ENCODE assay signal across 1 cellular context in genomic region chr2:157413342-157414035, GRCh38.
TF ChIP-seq lines count a peak whose summit lies in the region.

No MANE protein-coding gene starts in this region.

TF ChIP-seq in GM12878, 131 proteins besides CTCF, POLR2A, EP300 and RAD21 (continued from another document and continues in another):
- TF ChIP-seq, protein P1, sequence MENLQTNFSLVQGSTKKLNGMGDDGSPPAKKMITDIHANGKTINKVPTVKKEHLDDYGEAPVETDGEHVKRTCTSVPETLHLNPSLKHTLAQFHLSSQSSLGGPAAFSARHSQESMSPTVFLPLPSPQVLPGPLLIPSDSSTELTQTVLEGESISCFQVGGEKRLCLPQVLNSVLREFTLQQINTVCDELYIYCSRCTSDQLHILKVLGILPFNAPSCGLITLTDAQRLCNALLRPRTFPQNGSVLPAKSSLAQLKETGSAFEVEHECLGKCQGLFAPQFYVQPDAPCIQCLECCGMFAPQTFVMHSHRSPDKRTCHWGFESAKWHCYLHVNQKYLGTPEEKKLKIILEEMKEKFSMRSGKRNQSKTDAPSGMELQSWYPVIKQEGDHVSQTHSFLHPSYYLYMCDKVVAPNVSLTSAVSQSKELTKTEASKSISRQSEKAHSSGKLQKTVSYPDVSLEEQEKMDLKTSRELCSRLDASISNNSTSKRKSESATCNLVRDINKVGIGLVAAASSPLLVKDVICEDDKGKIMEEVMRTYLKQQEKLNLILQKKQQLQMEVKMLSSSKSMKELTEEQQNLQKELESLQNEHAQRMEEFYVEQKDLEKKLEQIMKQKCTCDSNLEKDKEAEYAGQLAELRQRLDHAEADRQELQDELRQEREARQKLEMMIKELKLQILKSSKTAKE (IDR thresholded peaks at IDR 0.05; ENCODE audit: low read depth, poor library complexity, severe bottlenecking) = peak; percentile 94
- TF ChIP-seq RELA (IDR thresholded peaks at IDR 0.05; ENCODE audit: borderline replicate concordance, partially characterized antibody) (peak; percentile 40), BMI1 (IDR thresholded peaks at IDR 0.05; ENCODE audit: borderline replicate concordance) (peak; percentile 56; the same call in 1 of the 2 replicates), BHLHE40 (IDR thresholded peaks at IDR 0.05; ENCODE audit: borderline replicate concordance in 1 of 2, low read depth in 2 of 2, low read length in 1 of 2) (peak; percentile 62 to 67; a peak in 2 of 4 replicates), TCF7 (IDR thresholded peaks at IDR 0.05; ENCODE audit: borderline replicate concordance) (no peak; the same call in 1 of the 2 replicates), ZNF622 (IDR thresholded peaks at IDR 0.05) (no peak), CBX5 (IDR thresholded peaks at IDR 0.05; ENCODE audit: low read depth) (peak; percentile 84; the same call in 1 of the 2 replicates), RELB (IDR thresholded peaks at IDR 0.05; ENCODE audit: low read depth) (peak; percentile 64; the same call in 1 of the 2 replicates), ZNF207 (IDR thresholded peaks at IDR 0.05; ENCODE audit: borderline replicate concordance) (0 out of 2 replicates have a peak, but pooled peaks have one; percentile 2), BACH1 (IDR thresholded peaks at IDR 0.05; ENCODE audit: borderline replicate concordance) (peak; percentile 64; the same call in 1 of the 2 replicates), ZBED1 (IDR thresholded peaks at IDR 0.05; ENCODE audit: borderline replicate concordance) (peak; percentile 92; the same call in 1 of the 2 replicates), NFIC (IDR thresholded peaks at IDR 0.05; ENCODE audit: low read depth, low read length) (peak; percentile 93), ZNF384 (IDR thresholded peaks at IDR 0.05; ENCODE audit: borderline replicate concordance, low read depth, low read length) (peak; percentile 79), FOXK2 (IDR thresholded peaks at IDR 0.05) (no peak), POU2F2 (IDR thresholded peaks at IDR 0.05; ENCODE audit: borderline replicate concordance, low read depth, low read length) (peak; percentile 84; the same call in 2 of the 3 replicates), SMAD5 (IDR thresholded peaks at IDR 0.05; ENCODE audit: low read depth) (no peak), ZNF687 (IDR thresholded peaks at IDR 0.05) (peak; percentile 62; the same call in 1 of the 2 replicates), IKZF2 (IDR thresholded peaks at IDR 0.05) (peak; percentile 48 to 81; a peak in 3 of 4 replicates), ETV6 (conservative IDR thresholded peaks at IDR 0.05 in 1 of 2, IDR thresholded peaks at IDR 0.05 in 1 of 2; ENCODE audit: borderline replicate concordance in 1 of 2, low read depth in 1 of 2) (peak in 1 of 2 experiments; percentile 81; a peak in 2 of 4 replicates), CREB1 (IDR thresholded peaks at IDR 0.05; ENCODE audit: low read depth) (peak; percentile 71), E2F4 (IDR thresholded peaks at IDR 0.05; ENCODE audit: low read depth, low read length) (no peak), TBL1XR1 (IDR thresholded peaks at IDR 0.05; ENCODE audit: low read depth, low read length) (peak; percentile 57; the same call in 1 of the 2 replicates), SMC3 (IDR thresholded peaks at IDR 0.05; ENCODE audit: borderline replicate concordance, low read length) (0 out of 2 replicates have a peak, but pooled peaks have one; percentile 1), CBFB (IDR thresholded peaks at IDR 0.05; ENCODE audit: low read depth) (peak; percentile 83), KLF5 (IDR thresholded peaks at IDR 0.05; ENCODE audit: partially characterized antibody) (no peak), PAX5 (IDR thresholded peaks at IDR 0.05; ENCODE audit: borderline replicate concordance, low read depth, low read length) (peak; percentile 58; the same call in 1 of the 2 replicates), FOXM1 (IDR thresholded peaks at IDR 0.05; ENCODE audit: low read depth, low read length) (peak; percentile 97)
- TF ChIP-seq, protein P2, sequence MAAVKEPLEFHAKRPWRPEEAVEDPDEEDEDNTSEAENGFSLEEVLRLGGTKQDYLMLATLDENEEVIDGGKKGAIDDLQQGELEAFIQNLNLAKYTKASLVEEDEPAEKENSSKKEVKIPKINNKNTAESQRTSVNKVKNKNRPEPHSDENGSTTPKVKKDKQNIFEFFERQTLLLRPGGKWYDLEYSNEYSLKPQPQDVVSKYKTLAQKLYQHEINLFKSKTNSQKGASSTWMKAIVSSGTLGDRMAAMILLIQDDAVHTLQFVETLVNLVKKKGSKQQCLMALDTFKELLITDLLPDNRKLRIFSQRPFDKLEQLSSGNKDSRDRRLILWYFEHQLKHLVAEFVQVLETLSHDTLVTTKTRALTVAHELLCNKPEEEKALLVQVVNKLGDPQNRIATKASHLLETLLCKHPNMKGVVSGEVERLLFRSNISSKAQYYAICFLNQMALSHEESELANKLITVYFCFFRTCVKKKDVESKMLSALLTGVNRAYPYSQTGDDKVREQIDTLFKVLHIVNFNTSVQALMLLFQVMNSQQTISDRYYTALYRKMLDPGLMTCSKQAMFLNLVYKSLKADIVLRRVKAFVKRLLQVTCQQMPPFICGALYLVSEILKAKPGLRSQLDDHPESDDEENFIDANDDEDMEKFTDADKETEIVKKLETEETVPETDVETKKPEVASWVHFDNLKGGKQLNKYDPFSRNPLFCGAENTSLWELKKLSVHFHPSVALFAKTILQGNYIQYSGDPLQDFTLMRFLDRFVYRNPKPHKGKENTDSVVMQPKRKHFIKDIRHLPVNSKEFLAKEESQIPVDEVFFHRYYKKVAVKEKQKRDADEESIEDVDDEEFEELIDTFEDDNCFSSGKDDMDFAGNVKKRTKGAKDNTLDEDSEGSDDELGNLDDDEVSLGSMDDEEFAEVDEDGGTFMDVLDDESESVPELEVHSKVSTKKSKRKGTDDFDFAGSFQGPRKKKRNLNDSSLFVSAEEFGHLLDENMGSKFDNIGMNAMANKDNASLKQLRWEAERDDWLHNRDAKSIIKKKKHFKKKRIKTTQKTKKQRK (IDR thresholded peaks at IDR 0.05; ENCODE audit: low read depth, low read length) = no peak
- TF ChIP-seq, protein P3, sequence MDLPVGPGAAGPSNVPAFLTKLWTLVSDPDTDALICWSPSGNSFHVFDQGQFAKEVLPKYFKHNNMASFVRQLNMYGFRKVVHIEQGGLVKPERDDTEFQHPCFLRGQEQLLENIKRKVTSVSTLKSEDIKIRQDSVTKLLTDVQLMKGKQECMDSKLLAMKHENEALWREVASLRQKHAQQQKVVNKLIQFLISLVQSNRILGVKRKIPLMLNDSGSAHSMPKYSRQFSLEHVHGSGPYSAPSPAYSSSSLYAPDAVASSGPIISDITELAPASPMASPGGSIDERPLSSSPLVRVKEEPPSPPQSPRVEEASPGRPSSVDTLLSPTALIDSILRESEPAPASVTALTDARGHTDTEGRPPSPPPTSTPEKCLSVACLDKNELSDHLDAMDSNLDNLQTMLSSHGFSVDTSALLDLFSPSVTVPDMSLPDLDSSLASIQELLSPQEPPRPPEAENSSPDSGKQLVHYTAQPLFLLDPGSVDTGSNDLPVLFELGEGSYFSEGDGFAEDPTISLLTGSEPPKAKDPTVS (IDR thresholded peaks at IDR 0.05; ENCODE audit: low read depth, low read length) = no peak
- TF ChIP-seq, protein P4, sequence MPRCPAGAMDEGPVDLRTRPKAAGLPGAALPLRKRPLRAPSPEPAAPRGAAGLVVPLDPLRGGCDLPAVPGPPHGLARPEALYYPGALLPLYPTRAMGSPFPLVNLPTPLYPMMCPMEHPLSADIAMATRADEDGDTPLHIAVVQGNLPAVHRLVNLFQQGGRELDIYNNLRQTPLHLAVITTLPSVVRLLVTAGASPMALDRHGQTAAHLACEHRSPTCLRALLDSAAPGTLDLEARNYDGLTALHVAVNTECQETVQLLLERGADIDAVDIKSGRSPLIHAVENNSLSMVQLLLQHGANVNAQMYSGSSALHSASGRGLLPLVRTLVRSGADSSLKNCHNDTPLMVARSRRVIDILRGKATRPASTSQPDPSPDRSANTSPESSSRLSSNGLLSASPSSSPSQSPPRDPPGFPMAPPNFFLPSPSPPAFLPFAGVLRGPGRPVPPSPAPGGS (IDR thresholded peaks at IDR 0.05; ENCODE audit: borderline replicate concordance, insufficient read depth, low read depth, low read length, poor library complexity, severe bottlenecking) = peak; percentile 97
- TF ChIP-seq, protein P5, sequence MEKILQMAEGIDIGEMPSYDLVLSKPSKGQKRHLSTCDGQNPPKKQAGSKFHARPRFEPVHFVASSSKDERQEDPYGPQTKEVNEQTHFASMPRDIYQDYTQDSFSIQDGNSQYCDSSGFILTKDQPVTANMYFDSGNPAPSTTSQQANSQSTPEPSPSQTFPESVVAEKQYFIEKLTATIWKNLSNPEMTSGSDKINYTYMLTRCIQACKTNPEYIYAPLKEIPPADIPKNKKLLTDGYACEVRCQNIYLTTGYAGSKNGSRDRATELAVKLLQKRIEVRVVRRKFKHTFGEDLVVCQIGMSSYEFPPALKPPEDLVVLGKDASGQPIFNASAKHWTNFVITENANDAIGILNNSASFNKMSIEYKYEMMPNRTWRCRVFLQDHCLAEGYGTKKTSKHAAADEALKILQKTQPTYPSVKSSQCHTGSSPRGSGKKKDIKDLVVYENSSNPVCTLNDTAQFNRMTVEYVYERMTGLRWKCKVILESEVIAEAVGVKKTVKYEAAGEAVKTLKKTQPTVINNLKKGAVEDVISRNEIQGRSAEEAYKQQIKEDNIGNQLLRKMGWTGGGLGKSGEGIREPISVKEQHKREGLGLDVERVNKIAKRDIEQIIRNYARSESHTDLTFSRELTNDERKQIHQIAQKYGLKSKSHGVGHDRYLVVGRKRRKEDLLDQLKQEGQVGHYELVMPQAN (conservative IDR thresholded peaks at IDR 0.05) = no peak
- TF ChIP-seq, protein P6, sequence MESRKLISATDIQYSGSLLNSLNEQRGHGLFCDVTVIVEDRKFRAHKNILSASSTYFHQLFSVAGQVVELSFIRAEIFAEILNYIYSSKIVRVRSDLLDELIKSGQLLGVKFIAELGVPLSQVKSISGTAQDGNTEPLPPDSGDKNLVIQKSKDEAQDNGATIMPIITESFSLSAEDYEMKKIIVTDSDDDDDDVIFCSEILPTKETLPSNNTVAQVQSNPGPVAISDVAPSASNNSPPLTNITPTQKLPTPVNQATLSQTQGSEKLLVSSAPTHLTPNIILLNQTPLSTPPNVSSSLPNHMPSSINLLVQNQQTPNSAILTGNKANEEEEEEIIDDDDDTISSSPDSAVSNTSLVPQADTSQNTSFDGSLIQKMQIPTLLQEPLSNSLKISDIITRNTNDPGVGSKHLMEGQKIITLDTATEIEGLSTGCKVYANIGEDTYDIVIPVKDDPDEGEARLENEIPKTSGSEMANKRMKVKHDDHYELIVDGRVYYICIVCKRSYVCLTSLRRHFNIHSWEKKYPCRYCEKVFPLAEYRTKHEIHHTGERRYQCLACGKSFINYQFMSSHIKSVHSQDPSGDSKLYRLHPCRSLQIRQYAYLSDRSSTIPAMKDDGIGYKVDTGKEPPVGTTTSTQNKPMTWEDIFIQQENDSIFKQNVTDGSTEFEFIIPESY (IDR thresholded peaks at IDR 0.05) = no peak
